In genomic region chr12:49838973-49839633, GRCh38 we compare ENCODE assay signal across 9 cellular contexts. TPM values are rescaled to one million over a fixed set of nuclear protein-coding genes. Genes with fewer than 3 reads are reported as not detected.
A peak's percentile ranks its signal among the peaks of the same experiment; 100 is the strongest.
DNase-seq lines count a peak whose midpoint lies in the region; ATAC-seq and TF ChIP-seq lines count a peak whose summit lies in the region.
"Had no signal": no experiment of that assay in that cellular context is flagged by ENCODE, and none has a peak within 500 bp of the region (broad histone marks: within the 10 kb centered on the region; RNA-seq: fewer than 3 reads in every experiment).

No MANE protein-coding gene starts in this region.

- DNase-seq in A172 (ENCODE audit: low spot score), result peak; percentile 33
- peak; percentile 80 for DNase-seq in DMS53 (lab: John Stamatoyannopoulos, UW)
- DNase-seq in MV-4-11 (lab: John Stamatoyannopoulos, UW), result peak; percentile 63
- DNase-seq in activated CD4-positive, alpha-beta T cell treated with anti-CD3 and anti-CD28 coated beads, Interleukin-2, amount 50 U/mL, for 4 hours, result peak; percentile 20 to 34
- DNase-seq in hepatocyte (ENCODE audit: low spot score), result peak; percentile 60
- DNase-seq in thyroid gland, result no peak
- DNase-seq in NCI-H1092 treated with DMSO at 0.1 percent for 48 hours (lab: John Stamatoyannopoulos, UW), result no peak

- H3K27ac ChIP-seq in hepatocyte (no peak overlapping the region), thyroid gland (no peak overlapping the region)
- H3K27ac ChIP-seq: epithelial cell of prostate had no signal

- TF ChIP-seq CTCF in hepatocyte (IDR thresholded peaks at IDR 0.05; ENCODE audit: poor library complexity) (peak; percentile 70), thyroid gland (IDR thresholded peaks at IDR 0.05) (peak in 5 of 6 experiments; percentile 37 to 59 (median 51))

- H3K9me2 ChIP-seq in hepatocyte (replicated peaks; ENCODE audit: insufficient read depth), result no peaks in the 10 kb centered on the region

- ATAC-seq in GM18909 (IDR thresholded peaks at IDR 0.05; ENCODE audit: poor library complexity, unreplicated experiment), result no peak

- H3K36me3 ChIP-seq in hepatocyte (replicated peaks; ENCODE audit: insufficient read depth, low read depth) (no peaks in the 10 kb centered on the region), thyroid gland (no peaks in the 10 kb centered on the region)

- no peak overlapping the region for H2AFZ ChIP-seq in hepatocyte

- H3K4me1 ChIP-seq in hepatocyte (ENCODE audit: insufficient read depth) (peaks cover 10% of the 10 kb centered on the region), thyroid gland (peaks cover 13 to 19% of the 10 kb centered on the region in 2 donors)

- intact Hi-C loops in thyroid gland (cut with DNase I), result no loop called here

- peaks cover 22% of the 10 kb centered on the region for H3K79me2 ChIP-seq in hepatocyte

- WGBS in hepatocyte (ENCODE audit: low lambda C conversion rate, missing lambda C conversion rate), result 76% methylated on average over 3 of the region's 3 CpGs
- 54% methylated on average over 3 of the region's 3 CpGs for WGBS in thyroid gland, 2 donors

- H3K4me2 ChIP-seq in hepatocyte, result no peak overlapping the region

- H3K9me3 ChIP-seq in hepatocyte (ENCODE audit: low read depth) (no peaks in the 10 kb centered on the region), thyroid gland (no peaks in the 10 kb centered on the region)

- H3K4me3 ChIP-seq in hepatocyte, result no peak overlapping the region
- no peak overlapping the region for H3K4me3 ChIP-seq in thyroid gland (replicated peaks in 1 of 3)

- no peak for TF ChIP-seq POLR2A in thyroid gland (IDR thresholded peaks at IDR 0.05)

- no peaks in the 10 kb centered on the region for H4K20me1 ChIP-seq in hepatocyte (ENCODE audit: insufficient read depth, poor library complexity, severe bottlenecking)

- H3K27me3 ChIP-seq in hepatocyte (no peaks in the 10 kb centered on the region), thyroid gland (no peaks in the 10 kb centered on the region)

RNA-seq across cellular contexts. Expression of gene BCDIN3D, which starts 3.8 kb away (rescaled TPM):
- total RNA-seq in A172 (2014; rRNA removed; shearing (Covaris generic)), result 1.5 and 2.1 TPM in 2 replicates
- total RNA-seq in hepatocyte (4.5 and 5.6 TPM in 2 replicates), thyroid gland (1 to 10 TPM; 3.9 to 6.1 (median 4.1) TPM)
- 3.5 and 5.0 TPM in 2 replicates for polyA plus RNA-seq in hepatocyte

RNA-seq across cellular contexts. Expression of gene NCKAP5L, which starts 10.9 kb away (rescaled TPM):
- 12.1 and 12.6 TPM in 2 replicates for total RNA-seq in A172 (2014; rRNA removed; shearing (Covaris generic))
- total RNA-seq in hepatocyte (13.1 and 14.5 TPM in 2 replicates), thyroid gland (10 to 100 TPM; 14.1 to 33.7 (median 16.3) TPM)
- polyA plus RNA-seq in hepatocyte, result 26.7 and 32.0 TPM in 2 replicates

Comparison
In these comparisons a context has a peak if more than half of its experiments do, and no peak if none do; other contexts are left out.
1. DNase-seq: peak in A172 (single experiment), DMS53 (single experiment), MV-4-11 (single experiment), activated CD4-positive, alpha-beta T cell treated with anti-CD3 and anti-CD28 coated beads, Interleukin-2, amount 50 U/mL, for 4 hours (2 of 2) and hepatocyte (single experiment); none in thyroid gland (0 of 2) and NCI-H1092 treated with DMSO at 0.1 percent for 48 hours (single experiment).